10 cellular contexts compared by ENCODE assay signal in the genomic region with DNA sequence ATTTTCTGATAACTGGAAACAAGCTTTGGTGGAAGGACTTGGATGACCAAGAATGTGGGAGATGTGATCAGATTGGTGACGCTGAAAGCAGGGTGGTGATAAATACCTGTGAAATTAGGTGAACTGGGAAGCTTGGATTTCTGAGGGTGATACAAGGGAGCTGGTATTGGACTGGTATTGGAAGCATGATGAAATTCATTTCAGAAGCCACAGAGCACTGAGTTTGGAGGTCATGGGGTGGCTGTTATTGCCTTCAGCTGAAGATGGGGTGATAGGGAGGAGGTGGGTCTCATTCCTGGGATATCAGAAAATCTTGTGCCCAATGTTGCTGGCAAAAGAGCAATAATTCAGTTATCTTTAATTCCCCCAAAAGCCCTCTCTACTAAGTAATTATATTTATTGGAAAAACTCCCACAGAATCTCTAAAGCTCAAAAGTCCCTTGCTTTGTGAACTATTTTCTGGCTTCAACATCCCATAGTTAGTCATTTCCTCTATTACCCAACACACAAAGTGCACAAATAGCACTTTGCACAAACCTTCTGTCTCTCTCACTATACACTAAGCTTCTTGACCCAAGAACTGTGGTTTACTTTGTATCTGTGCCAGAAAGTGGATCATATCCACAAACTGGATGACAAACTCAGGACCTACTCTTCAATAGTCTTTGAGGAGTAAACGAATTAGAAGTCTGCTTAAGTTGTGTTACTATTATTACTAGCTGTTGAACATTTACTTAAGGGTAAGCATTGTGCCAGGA. TPM values are rescaled to one million over a fixed set of nuclear protein-coding genes. Genes with fewer than 3 reads are reported as not detected.
DNase-seq lines count a peak whose midpoint lies in the region; ATAC-seq and TF ChIP-seq lines count a peak whose summit lies in the region.
"Had no signal": no experiment of that assay in that cellular context is flagged by ENCODE, and none has a peak within 500 bp of the region (broad histone marks: within the 10 kb centered on the region; RNA-seq: fewer than 3 reads in every experiment).

No MANE protein-coding gene starts in this region.

- no peaks in the 10 kb centered on the region for H3K9me3 ChIP-seq in colonic mucosa
- H3K9me3 ChIP-seq: neutrophil had no signal

- peak overlapping the region; percentile 8 for H3K27ac ChIP-seq in colonic mucosa
- H3K27ac ChIP-seq: neutrophil had no signal

- TF ChIP-seq CTCF in BJ (IDR thresholded peaks at IDR 0.05; ENCODE audit: insufficient read depth, low read depth, low read length) (no peak), colonic mucosa (IDR thresholded peaks at IDR 0.05) (no peak)

- ATAC-seq in HG02840 (IDR thresholded peaks at IDR 0.05; ENCODE audit: low FRiP score, unreplicated experiment): no peak
- ATAC-seq in GM19035 (IDR thresholded peaks at IDR 0.05; ENCODE audit: unreplicated experiment): no peak

- DNase-seq in BJ (ENCODE audit: low read depth) (peak; percentile 85), MV-4-11 (lab: John Stamatoyannopoulos, UW) (peak; percentile 98), colonic mucosa (no peak), lung microvascular endothelial cell (ENCODE audit: low read depth in 2 of 2) (peak; percentile 83 to 97), cortex of kidney (lab: John Stamatoyannopoulos, UW) (no peak)
- no peak for DNase-seq in central memory CD4-positive, alpha-beta T cell
- DNase-seq: activated naive CD8-positive, alpha-beta T cell treated with anti-CD3 and anti-CD28 coated beads, Interleukin-2, amount 10 ng/mL, durations not matched to agents 7 days and 5 days had no signal

- intact Hi-C loops in colonic mucosa (cut with DNase I): loop anchor here (10.0 kb wide), 2 partner anchors 110 to 600 kb away; no protein-coding TSS in a partner anchor

- no peaks in the 10 kb centered on the region for H3K27me3 ChIP-seq in BJ (ENCODE audit: control insufficient read depth, insufficient read depth, low read length)
- no peaks in the 10 kb centered on the region for H3K27me3 ChIP-seq in colonic mucosa
- H3K27me3 ChIP-seq: neutrophil had no signal

- H3K36me3 ChIP-seq in BJ (ENCODE audit: control insufficient read depth, insufficient read depth, low read length): no peaks in the 10 kb centered on the region
- H3K36me3 ChIP-seq in colonic mucosa: no peaks in the 10 kb centered on the region
- H3K36me3 ChIP-seq: neutrophil had no signal

- POLR2A ChIA-PET in BJ (lab: Charles Lee): interaction anchor here (0.5 to 0.9 kb wide), 2 partner anchors 16 to 97 kb away, joined by 3 to 7 read pairs; no protein-coding TSS in a partner anchor

- H3K4me3 ChIP-seq in BJ (ENCODE audit: low read depth, low read length) (no peak overlapping the region), colonic mucosa (no peak overlapping the region)

- H3K4me1 ChIP-seq in colonic mucosa: no peaks in the 10 kb centered on the region

- H3K9ac ChIP-seq in colonic mucosa (ENCODE audit: low read depth in 2 of 2, low read length in 2 of 2): no peak overlapping the region

- CTCF ChIA-PET in BJ (lab: Yijun Ruan, JAX): interaction anchor here (0.5 to 1.1 kb wide), 5 partner anchors 10 to 506 kb away, joined by 3 to 4 read pairs (median 3); no protein-coding TSS in a partner anchor

RNA-seq across cellular contexts. Expression of gene CAMK2D, which starts 23.1 kb away (rescaled TPM):
- 41.8 and 69.6 TPM in 2 replicates for polyA plus RNA-seq in BJ (2011; rRNA removed)
- polyA minus RNA-seq in BJ (2011; rRNA and poly(A)+ RNA removed): 48.1 and 49.1 TPM in 2 replicates
- 100 to 1,000 TPM in 1 of 2 donors, 10 to 100 TPM in 1; 69.5 to 109 TPM for total RNA-seq in colonic mucosa
- 32.5 and 38.1 TPM in 2 replicates for total RNA-seq in lung microvascular endothelial cell

Comparison
In these comparisons a context has a peak if more than half of its experiments do, and no peak if none do; other contexts are left out.
1. DNase-seq: peak in BJ (single experiment), MV-4-11 (single experiment) and lung microvascular endothelial cell (2 of 2); none in colonic mucosa (single experiment), central memory CD4-positive, alpha-beta T cell (single experiment) and cortex of kidney (single experiment).